In the genomic region with DNA sequence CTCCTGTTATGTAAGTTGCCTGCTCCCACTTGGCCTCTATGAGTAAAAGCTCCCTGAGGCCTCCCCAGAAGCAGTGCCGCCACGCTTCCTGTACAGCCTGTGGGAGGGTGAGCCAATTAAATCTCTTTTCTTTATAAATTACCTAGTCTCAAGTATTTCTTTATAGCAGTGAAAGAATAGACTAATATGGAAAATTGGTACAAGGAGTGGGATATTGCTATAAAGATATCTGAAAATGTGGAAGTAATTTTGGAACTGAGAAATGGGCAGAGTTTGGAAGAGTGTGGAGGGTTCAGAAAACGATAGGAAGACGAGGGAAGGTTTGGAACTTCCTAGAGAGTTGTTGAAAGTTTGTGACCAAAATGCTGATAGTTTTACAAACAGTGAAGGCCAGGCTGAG, we compare ENCODE assay signal across 8 cellular contexts.
"Had no signal": no experiment of that assay in that cellular context is flagged by ENCODE, and none has a peak within 500 bp of the region (broad histone marks: within the 10 kb centered on the region; RNA-seq: fewer than 3 reads in every experiment).

No MANE protein-coding gene starts in this region.

- H3K4me3 ChIP-seq: GM12878 had no signal

- ATAC-seq: GM12878 had no signal

- FAIRE-seq: G401.6, GM12878, GM12891, GM12892, GM18507, GM19239 had no signal

- DNase-seq: GDM1, GF-D8 had no signal
